In the genomic region with DNA sequence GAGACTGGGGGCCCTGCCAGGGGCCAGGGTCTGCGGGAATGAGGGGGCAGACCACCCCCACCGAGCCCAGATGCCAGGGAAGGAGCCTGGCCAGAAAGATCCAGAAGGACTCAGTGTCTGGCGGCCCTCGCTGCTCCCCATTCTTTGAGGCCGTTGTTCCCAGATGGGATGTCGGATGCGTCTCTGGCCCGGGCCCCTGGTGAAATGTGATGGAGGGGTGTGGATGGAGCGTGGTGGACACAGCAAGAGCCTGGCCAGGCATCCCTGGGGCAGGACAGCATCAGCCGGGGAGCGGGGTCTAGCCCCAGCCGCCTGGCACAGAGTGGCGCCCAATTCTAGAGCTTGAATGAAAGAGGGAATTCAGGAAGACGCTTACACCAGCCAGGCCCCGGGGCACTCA, we compare ENCODE assay signal across 11 cellular contexts. TPM values are rescaled to one million over a fixed set of nuclear protein-coding genes. Genes with fewer than 3 reads are reported as not detected.
"Had no signal": no experiment of that assay in that cellular context is flagged by ENCODE, and none has a peak within 500 bp of the region (broad histone marks: within the 10 kb centered on the region; RNA-seq: fewer than 3 reads in every experiment).

No MANE protein-coding gene starts in this region.

- H3K27me3 ChIP-seq: testis had no signal

- H3K4me3 ChIP-seq: testis, uterus had no signal

- H3K36me3 ChIP-seq: uterus had no signal

- H3K27ac Mint-ChIP-seq: activated CD4-positive, alpha-beta memory T cell treated with anti-CD3 and anti-CD28 coated beads for 36 hours had no signal

- H3K4me3 Mint-ChIP-seq: activated CD4-positive, alpha-beta memory T cell treated with anti-CD3 and anti-CD28 coated beads for 36 hours; activated naive CD8-positive, alpha-beta T cell treated with anti-CD3 and anti-CD28 coated beads, Interleukin-2, amount 10 ng/mL, durations not matched to agents 7 days and 5 days; nephron had no signal

- DNase-seq: activated CD4-positive, alpha-beta memory T cell treated with anti-CD3 and anti-CD28 coated beads for 36 hours; activated CD4-positive, CD25-positive, alpha-beta regulatory T cell treated with anti-CD3 and anti-CD28 coated beads, Interleukin-2, amount 50 U/mL, for 72 hours; activated naive CD8-positive, alpha-beta T cell treated with anti-CD3 and anti-CD28 coated beads, Interleukin-2, amount 10 ng/mL, durations not matched to agents 7 days and 5 days; anterior cingulate cortex; stimulated activated CD4-positive, alpha-beta T cell treated with anti-CD3 and anti-CD28 coated beads, Interleukin-15, amount 100 ng/mL, for 24 hours; stimulated activated CD4-positive, alpha-beta T cell treated with anti-CD3 and anti-CD28 coated beads, Interleukin-4, amount 100 ng/mL, for 24 hours; stimulated activated naive CD8-positive, alpha-beta T cell treated with anti-CD3 and anti-CD28 coated beads, Interleukin-15, amount 100 ng/mL, for 72 hours; testis; uterus had no signal

- H3K9me3 Mint-ChIP-seq: activated CD4-positive, alpha-beta memory T cell treated with anti-CD3 and anti-CD28 coated beads for 36 hours; activated naive CD8-positive, alpha-beta T cell treated with anti-CD3 and anti-CD28 coated beads, Interleukin-2, amount 10 ng/mL, durations not matched to agents 7 days and 5 days; stimulated activated naive CD8-positive, alpha-beta T cell treated with anti-CD3 and anti-CD28 coated beads, Interleukin-15, amount 100 ng/mL, for 72 hours had no signal

- H3K9me3 ChIP-seq: testis, uterus had no signal

- H3K27ac ChIP-seq: testis had no signal

- H3K36me3 Mint-ChIP-seq: activated CD4-positive, alpha-beta memory T cell treated with anti-CD3 and anti-CD28 coated beads for 36 hours; activated naive CD8-positive, alpha-beta T cell treated with anti-CD3 and anti-CD28 coated beads, Interleukin-2, amount 10 ng/mL, durations not matched to agents 7 days and 5 days had no signal

RNA-seq across cellular contexts. Expression of gene NKD2, which starts 46.2 kb away (rescaled TPM):
- total RNA-seq: chondrocyte had no signal
